Comparison of ENCODE assay signal across 8 cellular contexts in the genomic region with DNA sequence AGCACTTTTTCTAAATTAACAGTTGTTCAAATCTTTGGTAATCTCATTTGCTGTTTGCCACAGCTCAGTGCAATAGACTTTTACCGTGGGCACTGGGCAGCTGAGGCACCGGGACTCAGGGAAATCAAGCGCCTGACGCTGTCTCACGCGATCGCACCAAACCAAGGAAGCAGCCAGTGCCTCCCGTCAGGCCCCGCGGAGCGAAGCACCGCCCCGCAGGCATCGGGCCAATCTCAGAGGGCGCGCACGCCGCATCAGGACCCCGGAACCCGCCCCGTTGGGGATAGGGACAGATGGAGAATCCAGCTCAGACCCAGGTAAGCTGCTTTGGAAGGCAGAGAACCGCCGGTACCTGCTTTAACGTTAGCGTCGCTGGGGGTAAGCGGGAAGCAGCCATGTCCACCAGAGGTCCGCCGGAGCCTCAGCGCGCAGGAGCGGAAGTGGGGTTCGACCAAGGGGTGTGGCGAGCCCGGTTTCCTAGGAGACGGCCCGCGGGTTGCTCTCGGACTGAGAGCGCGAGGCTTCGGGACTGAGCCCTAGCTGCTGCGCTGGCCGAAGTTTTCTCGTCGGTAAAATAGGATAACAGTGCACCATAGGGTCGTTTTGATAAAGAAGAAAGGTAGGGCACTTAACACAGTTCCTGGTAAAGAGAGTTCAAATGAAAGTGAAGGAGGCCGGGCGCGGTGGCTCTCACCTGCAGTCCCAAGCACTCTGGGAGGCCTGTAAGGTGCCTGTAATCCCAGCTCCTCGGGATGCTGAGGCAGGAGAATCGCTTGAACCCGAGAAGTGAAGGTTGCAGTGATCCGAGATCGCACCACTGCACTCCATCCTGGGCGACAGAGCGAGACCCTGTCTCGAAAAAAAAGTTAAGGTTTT. TPM values are rescaled to one million over a fixed set of nuclear protein-coding genes. Genes with fewer than 3 reads are reported as not detected.
DNase-seq lines count a peak whose midpoint lies in the region; TF ChIP-seq lines count a peak whose summit lies in the region.

A gene with protein sequence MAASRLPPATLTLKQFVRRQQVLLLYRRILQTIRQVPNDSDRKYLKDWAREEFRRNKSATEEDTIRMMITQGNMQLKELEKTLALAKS (minus strand): TSS at position 428 of the 876 bp plus-strand sequence. CDS start 31 bp downstream, at position 397.

- CTCF ChIA-PET in activated CD8-positive, alpha-beta memory T cell treated with anti-CD3 and anti-CD28 coated beads for 36 hours (lab: Charles Lee): interaction anchor here (1.0 to 2.9 kb wide), 2 partner anchors 10 to 207 kb away, joined by 3 to 11 read pairs; partner anchors contain the start of gene ANKRD6

- H3K27ac ChIP-seq in effector memory CD4-positive, alpha-beta T cell (ENCODE audit: insufficient read depth, low read length, poor library complexity, severe bottlenecking): peak within 1 kb of the TSS; percentile 99

- H3K27me3 ChIP-seq in effector memory CD4-positive, alpha-beta T cell (replicated peaks; ENCODE audit: control insufficient read depth, insufficient read depth, low read length, poor library complexity, severe bottlenecking): no peaks in the 10 kb centered on the region

- H3K36me3 ChIP-seq in effector memory CD4-positive, alpha-beta T cell (ENCODE audit: control insufficient read depth, insufficient read depth, low read length): no peaks in the 10 kb centered on the region

- POLR2A ChIA-PET in activated CD8-positive, alpha-beta memory T cell treated with anti-CD3 and anti-CD28 coated beads for 36 hours (lab: Charles Lee): interaction anchor here (0.6 to 1.8 kb wide), 6 partner anchors 10 to 231 kb away, joined by 3 to 7 read pairs (median 4); partner anchors contain the start of genes CASP8AP2 and MDN1

- H3K4me3 ChIP-seq in effector memory CD4-positive, alpha-beta T cell (ENCODE audit: insufficient read depth, low read depth, low read length, poor library complexity, severe bottlenecking): peak within 1 kb of the TSS; percentile 96

- H3K4me1 ChIP-seq in effector memory CD4-positive, alpha-beta T cell (ENCODE audit: control insufficient read depth, insufficient read depth, low read length, poor library complexity, severe bottlenecking): peaks cover 7% of the 10 kb centered on the region

- no peak for TF ChIP-seq CTCF in GM20000 (IDR thresholded peaks at IDR 0.05; ENCODE audit: extremely low read depth, missing control alignments)

- DNase-seq in COLO668 (lab: John Stamatoyannopoulos, UW; ENCODE audit: unreplicated experiment): peak; percentile 91
- DNase-seq in GM20000 (ENCODE audit: low spot score): peak; percentile 91
- DNase-seq in HT-29 (ENCODE audit: low spot score): peak; percentile 96
- DNase-seq in NOMO-1 (lab: John Stamatoyannopoulos, UW; ENCODE audit: unreplicated experiment in 2 of 2): peak; percentile 87 to 91
- DNase-seq in effector memory CD4-positive, alpha-beta T cell: peak; percentile 78 to 85 (median 84)
- DNase-seq in medulla oblongata (ENCODE audit: extremely low spot score): peak; percentile 97
- DNase-seq in stimulated activated CD8-positive, alpha-beta memory T cell treated with anti-CD3 and anti-CD28 coated beads, Interleukin-12 subunit alpha, Interleukin-12 subunit beta, amount 100 ng/mL, for 1 hour (ENCODE audit: low read depth): peak; percentile 85

- H3K9me3 ChIP-seq in effector memory CD4-positive, alpha-beta T cell (ENCODE audit: control insufficient read depth, low read length): no peaks in the 10 kb centered on the region

RNA-seq across cellular contexts. Expression of the gene that starts here (rescaled TPM):
- total RNA-seq in HT-29 (2014; rRNA removed; shearing (Covaris generic)): 3.2 and 4.5 TPM in 2 replicates
- 10 to 100 TPM; 35.0 to 37.6 TPM for total RNA-seq in activated CD8-positive, alpha-beta memory T cell treated with anti-CD3 and anti-CD28 coated beads for 36 hours

Comparison
In these comparisons a context has a peak if more than half of its experiments do, and no peak if none do; other contexts are left out.
1. Peak in every context shown above with its lines: DNase-seq, H3K4me3 ChIP-seq and H3K27ac ChIP-seq.